ENCODE assay signal across 9 cellular contexts in genomic region chr5:134851307-134851923, GRCh38. TPM values are rescaled to one million over a fixed set of nuclear protein-coding genes. Genes with fewer than 3 reads are reported as not detected.
DNase-seq lines count a peak whose midpoint lies in the region; ATAC-seq lines count a peak whose summit lies in the region.
"Had no signal": no experiment of that assay in that cellular context is flagged by ENCODE, and none has a peak within 500 bp of the region (broad histone marks: within the 10 kb centered on the region; RNA-seq: fewer than 3 reads in every experiment).

No MANE protein-coding gene starts in this region.

- H3K36me3 Mint-ChIP-seq in activated T-cell treated with anti-CD3 and anti-CD28 coated beads, Interleukin-2, amount 50 U/mL, for 24 hours (ENCODE audit: low read depth), result peaks cover 88% of the 10 kb centered on the region
- peaks cover 19% of the 10 kb centered on the region for H3K36me3 Mint-ChIP-seq in activated T-cell treated with anti-CD3 and anti-CD28 coated beads, Interleukin-2, amount 50 U/mL, for 4 hours (ENCODE audit: insufficient read depth)
- peaks cover 72% of the 10 kb centered on the region for H3K36me3 Mint-ChIP-seq in effector memory CD8-positive, alpha-beta T cell (ENCODE audit: insufficient read depth)

- no peak for DNase-seq in activated T-cell treated with anti-CD3 and anti-CD28 coated beads, Interleukin-2, amount 50 U/mL, for 24 hours
- DNase-seq in activated T-cell treated with anti-CD3 and anti-CD28 coated beads, Interleukin-2, amount 50 U/mL, for 4 hours, result no peak
- DNase-seq in NCI-H2227 treated with DMSO at 0.1 percent for 48 hours (lab: John Stamatoyannopoulos, UW) (peak; percentile 17), stromal cell of bone marrow (ENCODE audit: low read depth) (peak; percentile 44), NOMO-1 treated with DMSO at 0.1 percent for 48 hours (lab: John Stamatoyannopoulos, UW; ENCODE audit: unreplicated experiment) (no peak)
- DNase-seq in effector memory CD8-positive, alpha-beta T cell, result no peak
- DNase-seq in stimulated activated CD4-positive, alpha-beta T cell treated with anti-CD3 and anti-CD28 coated beads, Interleukin-15, amount 100 ng/mL, for 24 hours, result no peak
- DNase-seq: activated CD4-positive, alpha-beta memory T cell treated with anti-CD3 and anti-CD28 coated beads for 36 hours had no signal

- H3K4me3 Mint-ChIP-seq in activated T-cell treated with anti-CD3 and anti-CD28 coated beads, Interleukin-2, amount 50 U/mL, for 24 hours, result no peak overlapping the region
- H3K4me3 Mint-ChIP-seq in activated T-cell treated with anti-CD3 and anti-CD28 coated beads, Interleukin-2, amount 50 U/mL, for 4 hours, result no peak overlapping the region
- no peak overlapping the region for H3K4me3 Mint-ChIP-seq in effector memory CD8-positive, alpha-beta T cell
- H3K4me3 Mint-ChIP-seq: activated CD4-positive, alpha-beta memory T cell treated with anti-CD3 and anti-CD28 coated beads for 36 hours had no signal

- no peak for ATAC-seq in activated T-cell treated with anti-CD3 and anti-CD28 coated beads, Interleukin-2, amount 50 U/mL, for 4 hours
- ATAC-seq in effector memory CD8-positive, alpha-beta T cell (replicated peaks), result no peak
- no peak for ATAC-seq in HG03095 (IDR thresholded peaks at IDR 0.05; ENCODE audit: unreplicated experiment)

- no peaks in the 10 kb centered on the region for H3K27me3 Mint-ChIP-seq in activated T-cell treated with anti-CD3 and anti-CD28 coated beads, Interleukin-2, amount 50 U/mL, for 24 hours
- no peaks in the 10 kb centered on the region for H3K27me3 Mint-ChIP-seq in activated T-cell treated with anti-CD3 and anti-CD28 coated beads, Interleukin-2, amount 50 U/mL, for 4 hours (ENCODE audit: low read depth)
- no peaks in the 10 kb centered on the region for H3K27me3 Mint-ChIP-seq in effector memory CD8-positive, alpha-beta T cell
- H3K27me3 Mint-ChIP-seq: activated CD4-positive, alpha-beta memory T cell treated with anti-CD3 and anti-CD28 coated beads for 36 hours had no signal

- H3K4me1 Mint-ChIP-seq in activated T-cell treated with anti-CD3 and anti-CD28 coated beads, Interleukin-2, amount 50 U/mL, for 24 hours (ENCODE audit: low read depth), result peaks cover 54% of the 10 kb centered on the region
- H3K4me1 Mint-ChIP-seq in activated T-cell treated with anti-CD3 and anti-CD28 coated beads, Interleukin-2, amount 50 U/mL, for 4 hours (ENCODE audit: low read depth), result peaks cover 34% of the 10 kb centered on the region
- peaks cover 18 to 33% of the 10 kb centered on the region in 2 donors for H3K4me1 Mint-ChIP-seq in effector memory CD8-positive, alpha-beta T cell (ENCODE audit: low read depth in 2 of 2)

- peak overlapping the region; percentile 78 for H3K27ac Mint-ChIP-seq in activated T-cell treated with anti-CD3 and anti-CD28 coated beads, Interleukin-2, amount 50 U/mL, for 24 hours
- H3K27ac Mint-ChIP-seq in effector memory CD8-positive, alpha-beta T cell, result peak overlapping the region; percentile 46 to 49
- H3K27ac Mint-ChIP-seq: activated CD4-positive, alpha-beta memory T cell treated with anti-CD3 and anti-CD28 coated beads for 36 hours had no signal

- no peaks in the 10 kb centered on the region for H3K9me3 Mint-ChIP-seq in activated T-cell treated with anti-CD3 and anti-CD28 coated beads, Interleukin-2, amount 50 U/mL, for 24 hours
- H3K9me3 Mint-ChIP-seq in activated T-cell treated with anti-CD3 and anti-CD28 coated beads, Interleukin-2, amount 50 U/mL, for 4 hours, result no peaks in the 10 kb centered on the region
- no peaks in the 10 kb centered on the region for H3K9me3 Mint-ChIP-seq in effector memory CD8-positive, alpha-beta T cell
- H3K9me3 Mint-ChIP-seq: activated CD4-positive, alpha-beta memory T cell treated with anti-CD3 and anti-CD28 coated beads for 36 hours had no signal

RNA-seq across cellular contexts. Expression of gene C5orf24, which starts 5.6 kb away (rescaled TPM):
- total RNA-seq in activated T-cell treated with anti-CD3 and anti-CD28 coated beads, Interleukin-2, amount 50 U/mL, for 4 hours, result 10 to 100 TPM; 19.2 to 25.4 (median 23.7) TPM

RNA-seq across cellular contexts. Expression of gene TXNDC15, which starts 22.8 kb away (rescaled TPM):
- 10 to 100 TPM; 39.5 to 47.4 (median 40.1) TPM for total RNA-seq in activated T-cell treated with anti-CD3 and anti-CD28 coated beads, Interleukin-2, amount 50 U/mL, for 4 hours

RNA-seq across cellular contexts. Expression of gene PCBD2, which starts 53.5 kb away (rescaled TPM):
- total RNA-seq in activated T-cell treated with anti-CD3 and anti-CD28 coated beads, Interleukin-2, amount 50 U/mL, for 4 hours, result 1 to 10 TPM; 5.5 to 8.0 (median 6.6) TPM

Comparison
In these comparisons a context has a peak if more than half of its experiments do, and no peak if none do; other contexts are left out.
1. DNase-seq: peak in NCI-H2227 treated with DMSO at 0.1 percent for 48 hours (single experiment) and stromal cell of bone marrow (single experiment); none in activated T-cell treated with anti-CD3 and anti-CD28 coated beads, Interleukin-2, amount 50 U/mL, for 24 hours (single experiment), activated T-cell treated with anti-CD3 and anti-CD28 coated beads, Interleukin-2, amount 50 U/mL, for 4 hours (single experiment), effector memory CD8-positive, alpha-beta T cell (0 of 3), NOMO-1 treated with DMSO at 0.1 percent for 48 hours (single experiment) and stimulated activated CD4-positive, alpha-beta T cell treated with anti-CD3 and anti-CD28 coated beads, Interleukin-15, amount 100 ng/mL, for 24 hours (single experiment).